In the genomic region with DNA sequence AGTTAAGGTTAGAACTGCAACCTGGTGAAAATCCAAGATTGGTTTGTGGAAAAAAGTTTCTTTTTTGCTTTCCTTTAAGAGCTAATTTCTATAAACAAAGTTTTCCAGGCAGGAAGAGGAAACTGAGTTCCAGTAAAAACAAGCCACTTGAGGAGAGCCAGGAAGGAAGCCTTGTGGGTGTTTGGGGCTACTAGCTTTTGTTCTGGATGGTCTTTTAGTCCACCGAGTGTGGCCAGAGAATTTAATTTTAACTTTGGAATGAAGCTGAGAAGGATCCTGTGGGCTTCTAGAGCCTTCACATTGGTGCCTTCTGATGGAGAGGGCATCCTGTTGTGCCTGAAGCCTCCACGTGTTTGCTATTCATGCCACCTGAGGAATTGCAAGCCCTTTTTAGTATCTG, we compare ENCODE assay signal across 19 cellular contexts.
"Had no signal": no experiment of that assay in that cellular context is flagged by ENCODE, and none has a peak within 500 bp of the region (broad histone marks: within the 10 kb centered on the region; RNA-seq: fewer than 3 reads in every experiment).

No MANE protein-coding gene starts in this region.

- H3K9me3 ChIP-seq: body of pancreas, prostate gland, sigmoid colon, SJSA1, tibial nerve had no signal

- H3K27me3 ChIP-seq: body of pancreas, sigmoid colon, SJSA1, tibial nerve had no signal

- H3K4me3 ChIP-seq: body of pancreas, lung, prostate gland, sigmoid colon, SJSA1, tibial nerve had no signal

- ATAC-seq: activated CD8-positive, alpha-beta T cell treated with anti-CD3 and anti-CD28 coated beads for 36 hours; activated naive CD4-positive, alpha-beta T cell treated with anti-CD3 and anti-CD28 coated beads, Interleukin-2, amount 50 U/mL, for 72 hours; body of pancreas; stimulated activated effector memory CD8-positive, alpha-beta T cell treated with anti-CD3 and anti-CD28 coated beads, Interleukin-12 subunit alpha, Interleukin-12 subunit beta, amount 100 ng/mL, for 72 hours; WTC11 had no signal

- H3K27ac ChIP-seq: prostate gland, SJSA1 had no signal

- H3K4me1 ChIP-seq: body of pancreas, prostate gland, sigmoid colon, SJSA1 had no signal

- DNase-seq: activated CD4-positive, alpha-beta T cell treated with anti-CD3 and anti-CD28 coated beads for 4 hours; activated CD8-positive, alpha-beta T cell treated with anti-CD3 and anti-CD28 coated beads for 36 hours; activated gamma-delta T cell; activated T-cell treated with anti-CD3 and anti-CD28 coated beads, Interleukin-2, amount 50 U/mL, for 48 hours; body of pancreas; effector memory CD4-positive, alpha-beta T cell; immature natural killer cell; midbrain; sigmoid colon; stimulated activated CD4-positive, alpha-beta T cell treated with anti-CD3 and anti-CD28 coated beads, Interleukin-12 subunit alpha, Interleukin-12 subunit beta, amount 100 ng/mL, for 4 hours; stimulated activated CD4-positive, alpha-beta T cell treated with anti-CD3 and anti-CD28 coated beads, Interleukin-2, amount 100 ng/mL, for 24 hours; SW 1271 had no signal

- H3K36me3 ChIP-seq: prostate gland, sigmoid colon, SJSA1, tibial nerve had no signal
